ENCODE assay signal across 33 cellular contexts in genomic region chr2:240711296-240711695, GRCh38. TPM values are rescaled to one million over a fixed set of nuclear protein-coding genes. Genes with fewer than 3 reads are reported as not detected.
"Had no signal": no experiment of that assay in that cellular context is flagged by ENCODE, and none has a peak within 500 bp of the region (broad histone marks: within the 10 kb centered on the region; RNA-seq: fewer than 3 reads in every experiment).

No MANE protein-coding gene starts in this region.

- H3K36me3 ChIP-seq: ascending aorta, cardiac muscle cell, Peyer's patch had no signal

- H3K4me3 Mint-ChIP-seq: activated CD4-positive, alpha-beta T cell treated with anti-CD3 and anti-CD28 coated beads, Interleukin-2, amount 10 ng/mL, durations not matched to agents 24 days and 14 days; activated CD8-positive, alpha-beta T cell treated with anti-CD3 and anti-CD28 coated beads for 36 hours; activated naive CD4-positive, alpha-beta T cell treated with anti-CD3 and anti-CD28 coated beads, Interleukin-2, amount 50 U/mL, for 24 hours; activated naive CD8-positive, alpha-beta T cell treated with anti-CD3 and anti-CD28 coated beads, Interleukin-2, amount 10 ng/mL, durations not matched to agents 7 days and 5 days; activated T-cell treated with anti-CD3 and anti-CD28 coated beads, Interleukin-2, amount 50 U/mL, for 24 hours; T-helper 1 cell treated with Interleukin-12 subunit alpha and Interleukin-12 subunit beta and Interleukin-4 antibody, amounts not matched to agents 30 μg/mL and 1 μg/mL, for 36 hours; T-helper 2 cell treated with Interferon-gamma antibody and Interleukin-4, amounts not matched to agents 5 μg/mL and 100 μg/mL, for 36 hours had no signal

- H3K4me1 Mint-ChIP-seq: activated CD4-positive, alpha-beta T cell treated with anti-CD3 and anti-CD28 coated beads, Interleukin-2, amount 10 ng/mL, durations not matched to agents 24 days and 14 days; activated naive CD4-positive, alpha-beta T cell treated with anti-CD3 and anti-CD28 coated beads, Interleukin-2, amount 50 U/mL, for 24 hours; activated naive CD8-positive, alpha-beta T cell treated with anti-CD3 and anti-CD28 coated beads, Interleukin-2, amount 10 ng/mL, durations not matched to agents 7 days and 5 days had no signal

- H3K27me3 Mint-ChIP-seq: activated naive CD4-positive, alpha-beta T cell treated with anti-CD3 and anti-CD28 coated beads, Interleukin-2, amount 50 U/mL, for 24 hours; activated T-cell treated with anti-CD3 and anti-CD28 coated beads, Interleukin-2, amount 50 U/mL, for 24 hours had no signal

- H3K4me1 ChIP-seq: ascending aorta, Peyer's patch had no signal

- H3K27ac Mint-ChIP-seq: activated CD4-positive, alpha-beta T cell treated with anti-CD3 and anti-CD28 coated beads, Interleukin-2, amount 10 ng/mL, durations not matched to agents 24 days and 14 days; activated CD8-positive, alpha-beta T cell treated with anti-CD3 and anti-CD28 coated beads for 36 hours; activated naive CD8-positive, alpha-beta T cell treated with anti-CD3 and anti-CD28 coated beads, Interleukin-2, amount 10 ng/mL, durations not matched to agents 7 days and 5 days; activated T-cell treated with anti-CD3 and anti-CD28 coated beads, Interleukin-2, amount 50 U/mL, for 24 hours; activated T-helper 2 cell treated with anti-CD3 and anti-CD28 coated beads, Interferon-gamma antibody, Interleukin-2, Interleukin-4, amounts not matched to agents 10 μg/mL and 5 μg/mL and 100 μg/mL, durations not matched to agents 14 hours and 24 hours and 36 hours; T-helper 1 cell treated with Interleukin-12 subunit alpha and Interleukin-12 subunit beta and Interleukin-4 antibody, amounts not matched to agents 30 μg/mL and 1 μg/mL, for 36 hours; T-helper 2 cell treated with Interferon-gamma antibody and Interleukin-4, amounts not matched to agents 5 μg/mL and 100 μg/mL, for 36 hours had no signal

- H3K9ac ChIP-seq: KMS-11 had no signal

- H3K9me3 Mint-ChIP-seq: activated CD4-positive, alpha-beta T cell treated with anti-CD3 and anti-CD28 coated beads, Interleukin-2, amount 10 ng/mL, durations not matched to agents 24 days and 14 days; activated CD8-positive, alpha-beta T cell treated with anti-CD3 and anti-CD28 coated beads for 36 hours; activated naive CD4-positive, alpha-beta T cell treated with anti-CD3 and anti-CD28 coated beads, Interleukin-2, amount 50 U/mL, for 24 hours; activated naive CD8-positive, alpha-beta T cell treated with anti-CD3 and anti-CD28 coated beads, Interleukin-2, amount 10 ng/mL, durations not matched to agents 7 days and 5 days; activated T-cell treated with anti-CD3 and anti-CD28 coated beads, Interleukin-2, amount 50 U/mL, for 24 hours; activated T-helper 2 cell treated with anti-CD3 and anti-CD28 coated beads, Interferon-gamma antibody, Interleukin-2, Interleukin-4, amounts not matched to agents 10 μg/mL and 5 μg/mL and 100 μg/mL, durations not matched to agents 14 hours and 24 hours and 36 hours; T-helper 1 cell treated with Interleukin-12 subunit alpha and Interleukin-12 subunit beta and Interleukin-4 antibody, amounts not matched to agents 30 μg/mL and 1 μg/mL, for 36 hours; T-helper 2 cell treated with Interferon-gamma antibody and Interleukin-4, amounts not matched to agents 5 μg/mL and 100 μg/mL, for 36 hours had no signal

- H3K36me3 Mint-ChIP-seq: activated naive CD4-positive, alpha-beta T cell treated with anti-CD3 and anti-CD28 coated beads, Interleukin-2, amount 50 U/mL, for 24 hours; activated naive CD8-positive, alpha-beta T cell treated with anti-CD3 and anti-CD28 coated beads, Interleukin-2, amount 10 ng/mL, durations not matched to agents 7 days and 5 days had no signal

- H3K4me2 ChIP-seq: KMS-11 had no signal

- DNase-seq: activated CD4-positive, alpha-beta T cell treated with anti-CD3 and anti-CD28 coated beads, Interleukin-2, amount 10 ng/mL, durations not matched to agents 24 days and 14 days; activated CD4-positive, alpha-beta T cell treated with anti-CD3 and anti-CD28 coated beads, Interleukin-2, amount 50 U/mL, for 4 hours; activated CD8-positive, alpha-beta T cell treated with anti-CD3 and anti-CD28 coated beads for 36 hours; activated gamma-delta T cell; activated naive CD4-positive, alpha-beta T cell treated with Interleukin-2 at 50 U/mL for 16 hours; activated naive CD8-positive, alpha-beta T cell treated with anti-CD3 and anti-CD28 coated beads, Interleukin-2, amount 10 ng/mL, durations not matched to agents 7 days and 5 days; activated T-cell treated with anti-CD3 and anti-CD28 coated beads, Interleukin-2, amount 50 U/mL, for 24 hours; amygdala; MM.1S; MV-4-11; NCI-H1092; NCI-H1436 treated with DMSO at 0.1 percent for 48 hours; NCI-H1694 treated with DMSO at 0.1 percent for 48 hours; NCI-H2029; NCI-H2107; NCI-H2171; NCI-H2227 treated with DMSO at 0.1 percent for 48 hours; NCI-H446; NCI-H510A treated with DMSO at 0.1 percent for 48 hours; NCI-H526 treated with DMSO at 0.1 percent for 48 hours; NCI-H774; PC-3; Peyer's patch; RPMI8226 had no signal

- H3K27me3 ChIP-seq: ascending aorta, cardiac muscle cell, Peyer's patch had no signal

- H3K4me3 ChIP-seq: ascending aorta, cardiac muscle cell, Peyer's patch had no signal

- H3K27ac ChIP-seq: ascending aorta, cardiac muscle cell, KMS-11, Peyer's patch had no signal

- H3K9me3 ChIP-seq: ascending aorta, Peyer's patch had no signal

- ATAC-seq: activated CD8-positive, alpha-beta T cell treated with anti-CD3 and anti-CD28 coated beads for 36 hours; PC-3 had no signal

RNA-seq across cellular contexts. Expression of gene AQP12A, which starts 19.6 kb away (rescaled TPM):
- total RNA-seq: activated CD4-positive, alpha-beta T cell treated with anti-CD3 and anti-CD28 coated beads, Interleukin-2, amount 10 ng/mL, durations not matched to agents 24 days and 14 days; activated CD8-positive, alpha-beta memory T cell treated with anti-CD3 and anti-CD28 coated beads for 36 hours; activated CD8-positive, alpha-beta T cell treated with anti-CD3 and anti-CD28 coated beads for 36 hours; activated naive CD8-positive, alpha-beta T cell treated with anti-CD3 and anti-CD28 coated beads, Interleukin-2, amount 10 ng/mL, durations not matched to agents 7 days and 5 days; activated T-helper 2 cell treated with anti-CD3 and anti-CD28 coated beads, Interferon-gamma antibody, Interleukin-2, Interleukin-4, amounts not matched to agents 10 μg/mL and 5 μg/mL and 100 μg/mL, durations not matched to agents 14 hours and 24 hours and 36 hours; ascending aorta; cardiac muscle cell; LHCN-M2; PC-3 had no signal
- polyA plus RNA-seq: cardiac muscle cell had no signal

RNA-seq across cellular contexts. Expression of gene AQP12B, which starts 28.6 kb away (rescaled TPM):
- total RNA-seq: activated CD4-positive, alpha-beta T cell treated with anti-CD3 and anti-CD28 coated beads, Interleukin-2, amount 10 ng/mL, durations not matched to agents 24 days and 14 days; activated CD8-positive, alpha-beta memory T cell treated with anti-CD3 and anti-CD28 coated beads for 36 hours; activated CD8-positive, alpha-beta T cell treated with anti-CD3 and anti-CD28 coated beads for 36 hours; activated naive CD8-positive, alpha-beta T cell treated with anti-CD3 and anti-CD28 coated beads, Interleukin-2, amount 10 ng/mL, durations not matched to agents 7 days and 5 days; activated T-helper 2 cell treated with anti-CD3 and anti-CD28 coated beads, Interferon-gamma antibody, Interleukin-2, Interleukin-4, amounts not matched to agents 10 μg/mL and 5 μg/mL and 100 μg/mL, durations not matched to agents 14 hours and 24 hours and 36 hours; ascending aorta; cardiac muscle cell; LHCN-M2; PC-3 had no signal
- polyA plus RNA-seq: cardiac muscle cell had no signal
